ENCODE assay signal across 8 cellular contexts in the genomic region with DNA sequence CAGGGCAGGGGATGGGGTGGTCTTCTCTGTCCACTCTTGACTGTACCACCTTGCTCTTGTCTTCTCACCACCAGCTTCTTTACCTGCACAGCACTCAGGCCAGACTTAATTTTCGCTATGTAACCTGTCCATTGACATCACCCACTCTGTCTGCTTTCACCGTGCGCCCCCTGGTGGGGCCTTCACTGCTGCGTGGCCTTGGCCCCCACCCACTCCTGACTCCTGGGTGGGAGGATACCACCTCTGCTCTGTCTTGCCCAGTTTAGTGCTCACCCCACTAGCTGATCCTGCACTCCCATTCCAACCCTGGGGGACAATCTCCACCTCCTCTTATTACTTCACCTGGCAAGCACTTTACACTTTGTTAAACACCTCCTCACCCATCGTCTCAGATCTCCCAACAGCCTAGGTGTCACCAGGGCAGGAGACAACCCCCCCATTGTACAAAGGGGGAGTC. TPM values are rescaled to one million over a fixed set of nuclear protein-coding genes. Genes with fewer than 3 reads are reported as not detected.
A peak's percentile ranks its signal among the peaks of the same experiment; 100 is the strongest.
DNase-seq lines count a peak whose midpoint lies in the region; ATAC-seq, FAIRE-seq and TF ChIP-seq lines count a peak whose summit lies in the region.

No MANE protein-coding gene starts in this region.

- DNase-seq in Calu3 (peak; percentile 81), Kasumi-1 (lab: John Stamatoyannopoulos, UW) (peak; percentile 44 to 46), UCSD-AML1 (lab: John Stamatoyannopoulos, UW; ENCODE audit: unreplicated experiment) (peak; percentile 75), K562 (ENCODE audit: extremely low read depth in 1 of 4, low spot score in 3 of 4) (peak; percentile 84 to 86 (median 85)), kidney (peak; percentile 84), NCI-H774 (lab: John Stamatoyannopoulos, UW) (no peak)
- DNase-seq in stimulated activated CD4-positive, alpha-beta T cell treated with anti-CD3 and anti-CD28 coated beads, Interleukin-4, amount 100 ng/mL, for 4 hours, result peak; percentile 74 to 80

- TF ChIP-seq EP300 in K562 (IDR thresholded peaks at IDR 0.05; ENCODE audit: low read length), result no peak

- no peak overlapping the region for H3K27ac Mint-ChIP-seq in Calu3 (ENCODE audit: unreplicated experiment)

- H3K4me3 ChIP-seq in K562 (no peak overlapping the region), kidney (ENCODE audit: low read length in 2 of 2) (no peak overlapping the region)

- H3K9ac ChIP-seq in K562 (ENCODE audit: insufficient read depth in 1 of 2, low read depth in 2 of 2, low read length in 2 of 2) (no peak overlapping the region), kidney (ENCODE audit: low read length in 2 of 2) (no peak overlapping the region)

- ATAC-seq in K562 (peak; percentile 92), HG02870 (IDR thresholded peaks at IDR 0.05; ENCODE audit: unreplicated experiment) (no peak)

- no peak for TF ChIP-seq POLR2A in K562 (conservative IDR thresholded peaks at IDR 0.05)

- H3K4me1 ChIP-seq in K562 (replicated peaks in 1 of 2; ENCODE audit: control insufficient read depth in 2 of 2, insufficient read depth in 2 of 2, low read length in 2 of 2) (peaks cover 0 to 37% of the 10 kb centered on the region in 2 experiments; a peak in 3 of 5 replicates), kidney (ENCODE audit: control insufficient read depth in 1 of 2, insufficient read depth in 1 of 2, low read depth in 1 of 2, low read length in 2 of 2) (peaks cover 31 to 41% of the 10 kb centered on the region in 2 donors)

- peaks cover 9% of the 10 kb centered on the region for H3K36me3 Mint-ChIP-seq in Calu3 (ENCODE audit: insufficient read depth, unreplicated experiment)

- BruUV-seq in Calu3 (replicated peaks; lab: Mats Ljungman, UMichigan) (no TSS peak), K562 (replicated peaks; lab: Mats Ljungman, UMichigan) (no TSS peak)

- TF ChIP-seq RAD21 in K562 (CRISPR knock-in tag; conservative IDR thresholded peaks at IDR 0.05 in 1 of 2, IDR thresholded peaks at IDR 0.05 in 1 of 2), result peak; percentile 79 to 97

- no peaks in the 10 kb centered on the region for H3K9me1 ChIP-seq in K562 (ENCODE audit: control insufficient read depth, insufficient read depth, low read length)

- peaks cover 37% of the 10 kb centered on the region for H3K27me3 Mint-ChIP-seq in Calu3 (ENCODE audit: unreplicated experiment)

- no peak overlapping the region for H3K4me3 Mint-ChIP-seq in Calu3 (ENCODE audit: low read depth, unreplicated experiment)

- H3K36me3 ChIP-seq in K562 (ENCODE audit: control insufficient read depth, insufficient read depth, low read length) (no peaks in the 10 kb centered on the region), kidney (ENCODE audit: control insufficient read depth in 1 of 2, insufficient read depth in 2 of 2, low read length in 2 of 2) (peaks cover 6 to 27% of the 10 kb centered on the region in 2 donors)

- POLR2A ChIA-PET in K562 (lab: Yijun Ruan, JAX), result interaction anchor here (0.9 to 1.0 kb wide), 2 partner anchors 11 to 17 kb away, joined by 4 read pairs; no protein-coding TSS in a partner anchor

- in situ Hi-C loops in K562 (cut with MboI), result loop anchor here (5.0 kb wide), 1 partner anchor 178 kb away; the partner anchor contains the start of gene PRSS50

- no peaks in the 10 kb centered on the region for H3K79me2 ChIP-seq in K562 (ENCODE audit: control insufficient read depth, insufficient read depth, low read length)

- CTCF ChIA-PET in Calu3 (lab: Charles Lee) (interaction anchor here (0.6 to 2.2 kb wide), 8 partner anchors 9 to 354 kb away, joined by 3 to 16 read pairs (median 3); partner anchors contain the start of gene PTH1R), K562 (lab: Yijun Ruan, JAX; ENCODE audit: low intra/inter-chr PET ratio) (interaction anchor here (0.6 to 3.2 kb wide), 9 partner anchors 29 to 468 kb away, joined by 3 to 27 read pairs (median 3); no protein-coding TSS in a partner anchor)

- TF ChIP-seq CTCF in Calu3 (IDR thresholded peaks at IDR 0.05; ENCODE audit: unreplicated experiment) (peak; percentile 89), K562 (IDR thresholded peaks at IDR 0.05 in 2 of 3, conservative IDR thresholded peaks at IDR 0.05 in 1 of 3; ENCODE audit: insufficient read depth in 2 of 3, low read depth in 1 of 3, low read length in 3 of 3) (peak; percentile 91 to 99 (median 93)), kidney (IDR thresholded peaks at IDR 0.05; ENCODE audit: borderline replicate concordance, extremely low read depth, insufficient read depth) (peak; percentile 75)

- H2AFZ ChIP-seq in K562 (ENCODE audit: low read depth, low read length), result peak overlapping the region; percentile 11; the same call in 1 of the 2 replicates

- H3K27ac ChIP-seq in K562 (ENCODE audit: extremely low read depth, low read depth, low read length), result no peak overlapping the region
- H3K27ac ChIP-seq in kidney (ENCODE audit: low read depth in 2 of 2, low read length in 2 of 2), result peak overlapping the region in 1 of 2 donors; percentile 14

- 0% methylated on average over 5 of the region's 5 CpGs for WGBS in K562 (ENCODE audit: insufficient coverage, low coverage, missing lambda C conversion rate)

- H3K9me3 ChIP-seq in K562 (replicated peaks; ENCODE audit: control insufficient read depth, insufficient read depth, low read depth, low read length) (no peaks in the 10 kb centered on the region), kidney (ENCODE audit: control insufficient read depth in 1 of 2, low read length in 2 of 2) (no peaks in the 10 kb centered on the region)

- peaks cover 20 to 62% of the 10 kb centered on the region in 2 experiments; a peak in 4 of 5 replicates for H3K27me3 ChIP-seq in K562 (ENCODE audit: control insufficient read depth in 2 of 2, insufficient read depth in 2 of 2, low read length in 2 of 2)

- peak overlapping the region; percentile 42 for H3K4me2 ChIP-seq in K562 (ENCODE audit: insufficient read depth, low read length)

- intact Hi-C loops in Calu3 (cut with micrococcal nuclease; ENCODE audit: unreplicated experiment), result loop anchor here (1.0 to 5.0 kb wide), 2 partner anchors 33 to 190 kb away; partner anchors contain the start of gene MYL3
- intact Hi-C loops in K562 (cut with micrococcal nuclease), result loop anchor here (1.0 to 5.0 kb wide), 3 partner anchors 29 to 190 kb away; no protein-coding TSS in a partner anchor
- intact Hi-C loops in kidney (cut with DNase I), result no loop called here

- peaks cover 26% of the 10 kb centered on the region for H3K4me1 Mint-ChIP-seq in Calu3 (ENCODE audit: low read depth, unreplicated experiment)

- no peaks in the 10 kb centered on the region for H3K9me3 Mint-ChIP-seq in Calu3 (ENCODE audit: low read depth, unreplicated experiment)

- peaks cover 39% of the 10 kb centered on the region for H4K20me1 ChIP-seq in K562 (replicated peaks; ENCODE audit: control insufficient read depth, insufficient read depth, low read length)

- FAIRE-seq in K562 (lab: Jason Lieb, UNC) (peak; percentile 91), kidney (lab: Jason Lieb, UNC) (no peak)

TF ChIP-seq in K562, 482 proteins besides CTCF, POLR2A, EP300 and RAD21 (continues in another document):
- 0 out of 2 replicates have a peak, but pooled peaks have one; percentile 58 for TF ChIP-seq TARDBP (IDR thresholded peaks at IDR 0.05)
- TF ChIP-seq MTA1 (IDR thresholded peaks at IDR 0.05; ENCODE audit: borderline replicate concordance), result 0 out of 2 replicates have a peak, but pooled peaks have one; percentile 40
- no peak for TF ChIP-seq IRF2 (CRISPR knock-in tag; IDR thresholded peaks at IDR 0.05)
- peak; percentile 69; the same call in 1 of the 2 replicates for TF ChIP-seq XRCC5 (IDR thresholded peaks at IDR 0.05; ENCODE audit: low read depth, low read length)
- TF ChIP-seq SMC3 (conservative IDR thresholded peaks at IDR 0.05; ENCODE audit: insufficient read depth, low read depth, low read length), result peak; percentile 95

RNA-seq across cellular contexts. Expression of gene PTH1R, which starts 17.7 kb away (rescaled TPM):
- total RNA-seq in Calu3 (2022) (not detected in 2 replicates), K562 (2014; rRNA removed) (not detected in 2 replicates), K562 (2014; rRNA removed; fragmentation: Illumina TruSeq; extraction: Trizol) (not detected in 2 replicates), K562 (2015; rRNA removed; fragmentation: Illumina TruSeq; extraction: Trizol) (not detected in 2 replicates), K562 (2021) (not detected in 2 replicates), kidney (286 TPM)
- total RNA-seq in K562 (2011; cell fraction: chromatin; rRNA removed; ENCODE audit: low replicate concordance), result not detected in 2 replicates
- not detected in 2 replicates for total RNA-seq in K562 (2011; cell fraction: nucleolus; rRNA removed)
- not detected in 2 replicates for total RNA-seq in K562 (2011; cell fraction: nucleoplasm; rRNA removed)
- polyA plus RNA-seq in K562 (2011; rRNA removed) (not detected in 2 replicates), K562 (2014; fragmentation: Illumina TruSeq; extraction: Trizol) (not detected in 2 replicates), K562 (2014; fragmentation: Nextera tagmentation; extraction: Ambion mirVana) (not detected), K562 (2014; rRNA removed) (not detected in 2 replicates), kidney (ENCODE audit: insufficient read depth, low read depth, low replicate concordance) (1,885 TPM)
- polyA plus RNA-seq in K562 (2011; cell fraction: cytosol; rRNA removed), result not detected in 2 replicates
- polyA plus RNA-seq in K562 (2011; cell fraction: nucleus; rRNA removed), result not detected in 2 replicates
- not detected in 2 replicates for polyA plus RNA-seq in K562 (2012)
- polyA minus RNA-seq in K562 (2011; rRNA and poly(A)+ RNA removed), result not detected in 2 replicates
- polyA minus RNA-seq in K562 (2011; cell fraction: cytosol; rRNA and poly(A)+ RNA removed), result not detected in 2 replicates
- not detected in 2 replicates for polyA minus RNA-seq in K562 (2011; cell fraction: nucleus; rRNA and poly(A)+ RNA removed)

RNA-seq across cellular contexts. Expression of gene MYL3, which starts 32.0 kb away (rescaled TPM):
- total RNA-seq in Calu3 (2022), result not detected in 2 replicates
- not detected in 2 replicates for total RNA-seq in K562 (2011; cell fraction: chromatin; rRNA removed; ENCODE audit: low replicate concordance)
- not detected in 2 replicates for total RNA-seq in K562 (2011; cell fraction: nucleolus; rRNA removed)
- not detected in 2 replicates for total RNA-seq in K562 (2011; cell fraction: nucleoplasm; rRNA removed)
- 0.14 TPM in 1 of 2 replicates, not detected in the other for total RNA-seq in K562 (2014; rRNA removed)
- total RNA-seq in K562 (2014; rRNA removed; fragmentation: Illumina TruSeq; extraction: Trizol), result not detected in 2 replicates
- not detected in 2 replicates for total RNA-seq in K562 (2015; rRNA removed; fragmentation: Illumina TruSeq; extraction: Trizol)
- total RNA-seq in K562 (2021), result not detected in 2 replicates
- polyA plus RNA-seq in K562 (2011; rRNA removed), result not detected in 2 replicates
- not detected in 2 replicates for polyA plus RNA-seq in K562 (2011; cell fraction: cytosol; rRNA removed)
- not detected in 2 replicates for polyA plus RNA-seq in K562 (2011; cell fraction: nucleus; rRNA removed)
- polyA plus RNA-seq in K562 (2012), result not detected in 2 replicates
- polyA plus RNA-seq in K562 (2014; fragmentation: Illumina TruSeq; extraction: Trizol), result not detected in 2 replicates
- under 1 TPM in 1 of 2 experiments, not detected in 1; 0.45 TPM for polyA plus RNA-seq in K562 (2014; fragmentation: Nextera tagmentation; extraction: Ambion mirVana)
- polyA plus RNA-seq in K562 (2014; rRNA removed), result not detected in 2 replicates
- not detected in 2 replicates for polyA minus RNA-seq in K562 (2011; rRNA and poly(A)+ RNA removed)
- polyA minus RNA-seq in K562 (2011; cell fraction: cytosol; rRNA and poly(A)+ RNA removed), result not detected in 2 replicates
- not detected in 2 replicates for polyA minus RNA-seq in K562 (2011; cell fraction: nucleus; rRNA and poly(A)+ RNA removed)
- total RNA-seq in kidney, result 41.3 TPM
- 81.9 TPM for polyA plus RNA-seq in kidney (ENCODE audit: insufficient read depth, low read depth, low replicate concordance)

Comparison
In these comparisons a context has a peak if more than half of its experiments do, and no peak if none do; other contexts are left out.
1. RNA of gene PTH1R, which starts 17.7 kb away (total RNA-seq): 286 TPM in kidney (single experiment); not detected in Calu3 and not detected in K562; every median in the first group is over 100 times any median in the second.
2. RNA of gene MYL3, which starts 32.0 kb away (total RNA-seq): 41.3 TPM in kidney (single experiment); not detected in Calu3 and 0.14 TPM in K562; every median in the first group is over 10 times any median in the second.
3. Peak in every context shown above with its lines, with median percentiles within 50 percentile points of each other: CTCF ChIP-seq.